In genomic region chr3:99425930-99426329, GRCh38 we compare ENCODE assay signal across 20 cellular contexts.
DNase-seq lines count a peak whose midpoint lies in the region; ATAC-seq and TF ChIP-seq lines count a peak whose summit lies in the region.
"Had no signal": no experiment of that assay in that cellular context is flagged by ENCODE, and none has a peak within 500 bp of the region (broad histone marks: within the 10 kb centered on the region; RNA-seq: fewer than 3 reads in every experiment).

No MANE protein-coding gene starts in this region.

- POLR2A ChIA-PET in IMR-90 (lab: Charles Lee; ENCODE audit: unreplicated experiment) (no interaction called here), MCF 10A (lab: Yijun Ruan, JAX) (no interaction called here)

- H3K56ac ChIP-seq in IMR-90 (ENCODE audit: extremely low read depth, insufficient read depth, low read length), result no peak overlapping the region

- H3K18ac ChIP-seq in IMR-90 (ENCODE audit: low read depth, low read length), result no peak overlapping the region

- H3K23ac ChIP-seq in IMR-90 (ENCODE audit: low read depth, low read length), result no peak overlapping the region

- H4K8ac ChIP-seq in IMR-90 (ENCODE audit: low read depth in 2 of 2, low read length in 2 of 2), result no peak overlapping the region

- CTCF ChIA-PET in IMR-90 (lab: Yijun Ruan, JAX) (no interaction called here), MCF 10A (lab: Yijun Ruan, JAX) (no interaction called here), Calu3 (lab: Charles Lee) (no interaction called here)

- peak overlapping the region; percentile 80 for H3K27ac Mint-ChIP-seq in chondrocyte (ENCODE audit: unreplicated experiment)
- H3K27ac Mint-ChIP-seq in osteocyte (ENCODE audit: unreplicated experiment), result peak overlapping the region; percentile 91
- no peak overlapping the region for H3K27ac Mint-ChIP-seq in MCF 10A (ENCODE audit: low read depth, unreplicated experiment)
- no peak overlapping the region for H3K27ac Mint-ChIP-seq in Calu3 (ENCODE audit: unreplicated experiment)
- H3K27ac Mint-ChIP-seq: B cell; CD8-positive, alpha-beta T cell; GM23338; HFFc6 had no signal

- H3K36me3 Mint-ChIP-seq in chondrocyte (ENCODE audit: low read depth) (peaks cover 4% of the 10 kb centered on the region), osteocyte (ENCODE audit: unreplicated experiment) (peaks cover 15% of the 10 kb centered on the region), MCF 10A (ENCODE audit: insufficient read depth, unreplicated experiment) (no peaks in the 10 kb centered on the region), Calu3 (ENCODE audit: insufficient read depth, unreplicated experiment) (no peaks in the 10 kb centered on the region)
- H3K36me3 Mint-ChIP-seq: CD8-positive, alpha-beta T cell had no signal

- H3K4me2 ChIP-seq in IMR-90 (ENCODE audit: low read depth, low read length), result no peak overlapping the region
- H3K4me2 ChIP-seq: A549; BLaER1 treated with 17β-estradiol and CSF1 and Interleukin-3, amounts not matched to agents 10 nM and 100 nM; GM23338 had no signal

- no peaks in the 10 kb centered on the region for H3K36me3 ChIP-seq in IMR-90 (ENCODE audit: control insufficient read depth, insufficient read depth, low read length)
- H3K36me3 ChIP-seq: BLaER1 treated with 17β-estradiol and CSF1 and Interleukin-3, amounts not matched to agents 10 nM and 100 nM had no signal

- no peak overlapping the region for H3K27ac ChIP-seq in IMR-90 (ENCODE audit: insufficient read depth, low read length)
- H3K27ac ChIP-seq: 22Rv1; A549; BLaER1 treated with 17β-estradiol and CSF1 and Interleukin-3, amounts not matched to agents 10 nM and 100 nM had no signal

- no peaks in the 10 kb centered on the region for H3K4me1 ChIP-seq in IMR-90 (ENCODE audit: control insufficient read depth, insufficient read depth, low read length)
- H3K4me1 ChIP-seq: A549 had no signal

- in situ Hi-C loops in IMR-90 (cut with MboI; ENCODE audit: low sequenced_read_pairs), result no loop called here

- no peak for TF ChIP-seq POLR2A in IMR-90 (IDR thresholded peaks at IDR 0.05; ENCODE audit: low read depth, low read length)

- no peaks in the 10 kb centered on the region for H3K9me1 ChIP-seq in IMR-90 (ENCODE audit: insufficient read depth, low read length)

- no peak overlapping the region for H3K4me3 Mint-ChIP-seq in chondrocyte (ENCODE audit: unreplicated experiment)
- H3K4me3 Mint-ChIP-seq in osteocyte (ENCODE audit: unreplicated experiment), result no peak overlapping the region
- H3K4me3 Mint-ChIP-seq in MCF 10A (ENCODE audit: unreplicated experiment), result no peak overlapping the region
- H3K4me3 Mint-ChIP-seq in Calu3 (ENCODE audit: low read depth, unreplicated experiment), result no peak overlapping the region
- H3K4me3 Mint-ChIP-seq: B cell; CD8-positive, alpha-beta T cell; GM23338; HFFc6 had no signal

- H3K4me3 ChIP-seq in IMR-90 (ENCODE audit: insufficient read depth, low read depth, low read length), result no peak overlapping the region
- H3K4me3 ChIP-seq: A549; BLaER1 treated with 17β-estradiol and CSF1 and Interleukin-3, amounts not matched to agents 10 nM and 100 nM; GM23338 had no signal

- intact Hi-C loops in IMR-90 (cut with micrococcal nuclease) (no loop called here), MCF 10A (cut with micrococcal nuclease) (no loop called here), Calu3 (cut with micrococcal nuclease; ENCODE audit: unreplicated experiment) (no loop called here)

- no peak overlapping the region for H3K4ac ChIP-seq in IMR-90 (ENCODE audit: low read depth, low read length)

- H3K27me3 Mint-ChIP-seq in chondrocyte (ENCODE audit: low read depth) (no peaks in the 10 kb centered on the region), osteocyte (ENCODE audit: unreplicated experiment) (no peaks in the 10 kb centered on the region), MCF 10A (ENCODE audit: insufficient read depth, unreplicated experiment) (no peaks in the 10 kb centered on the region), Calu3 (ENCODE audit: unreplicated experiment) (no peaks in the 10 kb centered on the region)
- H3K27me3 Mint-ChIP-seq: B cell had no signal

- no peaks in the 10 kb centered on the region for H3K9me3 ChIP-seq in IMR-90 (ENCODE audit: control insufficient read depth, insufficient read depth, low read length)
- H3K9me3 ChIP-seq: A549; BLaER1 treated with 17β-estradiol and CSF1 and Interleukin-3, amounts not matched to agents 10 nM and 100 nM had no signal

- H4K20me1 ChIP-seq in IMR-90 (ENCODE audit: insufficient read depth, low read length), result no peaks in the 10 kb centered on the region
- H4K20me1 ChIP-seq: BLaER1 treated with 17β-estradiol and CSF1 and Interleukin-3, amounts not matched to agents 10 nM and 100 nM had no signal

- no peak overlapping the region for H2BK120ac ChIP-seq in IMR-90 (ENCODE audit: low read depth, low read length)

- H3K14ac ChIP-seq in IMR-90 (replicated peaks; ENCODE audit: low read depth, low read length), result no peak overlapping the region

- no peak overlapping the region for H2AK9ac ChIP-seq in IMR-90 (replicated peaks; ENCODE audit: low read depth, low read length, poor library complexity)

- H4K91ac ChIP-seq in IMR-90 (ENCODE audit: insufficient read depth, low read depth, low read length), result no peak overlapping the region

- no peak overlapping the region for H3K9ac ChIP-seq in IMR-90 (ENCODE audit: low read depth, low read length)
- H3K9ac ChIP-seq: BLaER1 treated with 17β-estradiol and CSF1 and Interleukin-3, amounts not matched to agents 10 nM and 100 nM had no signal

- no peaks in the 10 kb centered on the region for H3K79me1 ChIP-seq in IMR-90 (ENCODE audit: low read depth in 1 of 2, low read length in 2 of 2)

- H2BK15ac ChIP-seq in IMR-90 (ENCODE audit: low read depth, low read length), result no peak overlapping the region; the same call in 2 of the 3 replicates

- H2AFZ ChIP-seq in IMR-90 (replicated peaks; ENCODE audit: low read length, poor library complexity), result no peak overlapping the region
- H2AFZ ChIP-seq: GM23338 had no signal

- H2BK20ac ChIP-seq in IMR-90 (ENCODE audit: low read depth, low read length), result no peak overlapping the region

- no peak overlapping the region for H2AK5ac ChIP-seq in IMR-90 (ENCODE audit: low read depth, low read length)

- no peak overlapping the region for H4K5ac ChIP-seq in IMR-90 (ENCODE audit: low read depth, low read length)

- dilution Hi-C loops in IMR-90 (cut with HindIII; ENCODE audit: low sequenced_read_pairs, unreplicated experiment), result no loop called here

- no peak overlapping the region for H2BK5ac ChIP-seq in IMR-90 (ENCODE audit: low read depth, low read length, poor library complexity, severe bottlenecking)

- H3K4me1 Mint-ChIP-seq in chondrocyte (ENCODE audit: low read depth), result peaks cover 84% of the 10 kb centered on the region
- H3K4me1 Mint-ChIP-seq in osteocyte (ENCODE audit: unreplicated experiment), result peaks cover 64% of the 10 kb centered on the region
- H3K4me1 Mint-ChIP-seq in MCF 10A (ENCODE audit: insufficient read depth, unreplicated experiment), result no peaks in the 10 kb centered on the region
- H3K4me1 Mint-ChIP-seq in Calu3 (ENCODE audit: low read depth, unreplicated experiment), result no peaks in the 10 kb centered on the region
- H3K4me1 Mint-ChIP-seq: B cell had no signal

- no peaks in the 10 kb centered on the region for H3K9me3 Mint-ChIP-seq in chondrocyte (ENCODE audit: low read depth)
- peaks cover 5% of the 10 kb centered on the region for H3K9me3 Mint-ChIP-seq in osteocyte (ENCODE audit: unreplicated experiment)
- no peaks in the 10 kb centered on the region for H3K9me3 Mint-ChIP-seq in MCF 10A (ENCODE audit: unreplicated experiment)
- H3K9me3 Mint-ChIP-seq in Calu3 (ENCODE audit: low read depth, unreplicated experiment), result no peaks in the 10 kb centered on the region
- H3K9me3 Mint-ChIP-seq: CD8-positive, alpha-beta T cell; GM23338; HFFc6 had no signal

- peak; percentile 6 for DNase-seq in NCI-H82 (lab: John Stamatoyannopoulos, UW)
- DNase-seq in NCI-H82 treated with DMSO at 0.1 percent for 48 hours (lab: John Stamatoyannopoulos, UW; ENCODE audit: unreplicated experiment), result no peak
- no peak for DNase-seq in IMR-90
- no peak for DNase-seq in chondrocyte (ENCODE audit: low spot score)
- no peak for DNase-seq in osteocyte (ENCODE audit: extremely low spot score, unreplicated experiment)
- no peak for DNase-seq in MCF 10A (ENCODE audit: unreplicated experiment)
- no peak for DNase-seq in stimulated activated CD4-positive, alpha-beta T cell treated with anti-CD3 and anti-CD28 coated beads, Interleukin-12 subunit alpha, Interleukin-12 subunit beta, amount 100 ng/mL, for 4 hours
- DNase-seq in Calu3, result no peak
- DNase-seq: CD8-positive, alpha-beta T cell; DMS 273 treated with DMSO at 0.1 percent for 48 hours; DMS53; DND-41; H7; HFFc6 had no signal

- TF ChIP-seq CTCF in IMR-90 (conservative IDR thresholded peaks at IDR 0.05; ENCODE audit: low read depth, low read length), result no peak
- TF ChIP-seq CTCF in chondrocyte (IDR thresholded peaks at IDR 0.05), result no peak
- no peak for TF ChIP-seq CTCF in osteocyte (IDR thresholded peaks at IDR 0.05)
- no peak for TF ChIP-seq CTCF in MCF 10A (IDR thresholded peaks at IDR 0.05; ENCODE audit: unreplicated experiment)
- TF ChIP-seq CTCF in Calu3 (IDR thresholded peaks at IDR 0.05; ENCODE audit: unreplicated experiment), result no peak

- peak; percentile 32; the same call in 1 of the 2 replicates for ATAC-seq in IMR-90 (ENCODE audit: low read depth)
- ATAC-seq: A549; CD8-positive, alpha-beta T cell; GM23338; HCT116 had no signal

- BruUV-seq in IMR-90 (replicated peaks; lab: Mats Ljungman, UMichigan) (no TSS peak), MCF 10A (replicated peaks; lab: Mats Ljungman, UMichigan) (no TSS peak), Calu3 (replicated peaks; lab: Mats Ljungman, UMichigan) (no TSS peak)

- no CpG with 5 or more reads among the region's 2 CpGs for WGBS in IMR-90 (ENCODE audit: extremely low coverage in 2 of 2, insufficient read length in 1 of 2), 2 experiments

- TF ChIP-seq RAD21 in IMR-90 (IDR thresholded peaks at IDR 0.05; ENCODE audit: low read length), result no peak

- H3K27me3 ChIP-seq in IMR-90 (ENCODE audit: control insufficient read depth, insufficient read depth, low read length), result no peaks in the 10 kb centered on the region
- H3K27me3 ChIP-seq: BLaER1 treated with 17β-estradiol and CSF1 and Interleukin-3, amounts not matched to agents 10 nM and 100 nM had no signal

TF ChIP-seq in IMR-90, 13 proteins besides CTCF, POLR2A, EP300 and RAD21 (continues in another document):
- TF ChIP-seq FOS (IDR thresholded peaks at IDR 0.05; ENCODE audit: low read depth, low read length), result no peak
- TF ChIP-seq MXI1 (IDR thresholded peaks at IDR 0.05; ENCODE audit: borderline replicate concordance, low read depth, low read length), result no peak
- TF ChIP-seq CHD1 (IDR thresholded peaks at IDR 0.05; ENCODE audit: low read depth, low read length), result no peak
- no peak for TF ChIP-seq RFX5 (IDR thresholded peaks at IDR 0.05; ENCODE audit: low read depth, low read length)
- no peak for TF ChIP-seq MAFK (IDR thresholded peaks at IDR 0.05; ENCODE audit: low read depth, low read length)
- TF ChIP-seq BHLHE40 (IDR thresholded peaks at IDR 0.05; ENCODE audit: low read depth, low read length), result no peak
- no peak for TF ChIP-seq MAZ (IDR thresholded peaks at IDR 0.05; ENCODE audit: borderline replicate concordance, low read depth, low read length)

Comparison
In these comparisons a context has a peak if more than half of its experiments do, and no peak if none do; other contexts are left out.
1. H3K27ac Mint-ChIP-seq: peak in chondrocyte (single experiment) and osteocyte (single experiment); none in MCF 10A (single experiment) and Calu3 (single experiment).